ENCODE assay signal across 17 cellular contexts in the genomic region with DNA sequence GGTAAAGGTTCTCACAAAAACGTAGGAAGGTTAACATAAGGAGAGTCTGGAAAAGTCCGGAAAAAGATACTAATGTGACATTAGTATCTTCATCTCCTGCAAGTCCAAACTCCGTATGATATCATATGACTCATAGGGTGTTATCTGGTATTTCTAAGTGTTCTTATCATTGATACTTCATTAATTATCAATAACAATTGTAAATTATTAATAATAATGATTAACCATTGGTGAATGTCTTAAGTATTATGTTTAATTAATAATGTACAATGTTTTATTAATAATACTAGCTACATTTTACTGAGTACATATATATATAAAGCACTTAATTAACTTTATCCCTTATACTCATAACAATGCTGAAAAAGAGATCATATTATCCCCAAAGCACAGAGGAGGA.
DNase-seq lines count a peak whose midpoint lies in the region; TF ChIP-seq lines count a peak whose summit lies in the region.
"Had no signal": no experiment of that assay in that cellular context is flagged by ENCODE, and none has a peak within 500 bp of the region (broad histone marks: within the 10 kb centered on the region; RNA-seq: fewer than 3 reads in every experiment).

No MANE protein-coding gene starts in this region.

- H3K4me1 Mint-ChIP-seq in MCF 10A (ENCODE audit: insufficient read depth, unreplicated experiment) (no peaks in the 10 kb centered on the region), Caco-2 (ENCODE audit: low read depth, unreplicated experiment) (no peaks in the 10 kb centered on the region), Calu3 (ENCODE audit: low read depth, unreplicated experiment) (no peaks in the 10 kb centered on the region)
- H3K4me1 Mint-ChIP-seq: B cell had no signal

- no peaks in the 10 kb centered on the region for H3K9me3 Mint-ChIP-seq in MCF 10A (ENCODE audit: unreplicated experiment)
- H3K9me3 Mint-ChIP-seq in Caco-2 (ENCODE audit: unreplicated experiment), result no peaks in the 10 kb centered on the region
- H3K9me3 Mint-ChIP-seq in Calu3 (ENCODE audit: low read depth, unreplicated experiment), result no peaks in the 10 kb centered on the region
- H3K9me3 Mint-ChIP-seq: CD4-positive, alpha-beta T cell had no signal

- H3K27ac ChIP-seq in breast epithelium (no peak overlapping the region), hepatocyte (peak overlapping the region; percentile 40), smooth muscle cell (ENCODE audit: low read depth) (no peak overlapping the region), brain microvascular endothelial cell (no peak overlapping the region)
- H3K27ac ChIP-seq: 22Rv1; BLaER1 treated with 17β-estradiol and CSF1 and Interleukin-3, amounts not matched to agents 10 nM and 100 nM; C4-2B had no signal

- H3K4me3 ChIP-seq in breast epithelium (no peak overlapping the region), hepatocyte (no peak overlapping the region), smooth muscle cell (no peak overlapping the region), Caco-2 (ENCODE audit: low read depth, low read length) (no peak overlapping the region), brain microvascular endothelial cell (ENCODE audit: low read depth, low read length) (no peak overlapping the region)
- H3K4me3 ChIP-seq: A549; BLaER1 treated with 17β-estradiol and CSF1 and Interleukin-3, amounts not matched to agents 10 nM and 100 nM had no signal

- H3K36me3 Mint-ChIP-seq in MCF 10A (ENCODE audit: insufficient read depth, unreplicated experiment) (no peaks in the 10 kb centered on the region), Caco-2 (ENCODE audit: insufficient read depth, unreplicated experiment) (no peaks in the 10 kb centered on the region), Calu3 (ENCODE audit: insufficient read depth, unreplicated experiment) (no peaks in the 10 kb centered on the region)
- H3K36me3 Mint-ChIP-seq: CD8-positive, alpha-beta T cell had no signal

- BruUV-seq in MCF 10A (replicated peaks; lab: Mats Ljungman, UMichigan) (no TSS peak), Caco-2 (replicated peaks; lab: Mats Ljungman, UMichigan) (no TSS peak), Calu3 (replicated peaks; lab: Mats Ljungman, UMichigan) (no TSS peak)

- POLR2A ChIA-PET in MCF 10A (lab: Yijun Ruan, JAX) (no interaction called here), Caco-2 (lab: Charles Lee) (no interaction called here)

- H4K20me1 ChIP-seq in hepatocyte (ENCODE audit: insufficient read depth, poor library complexity, severe bottlenecking) (no peaks in the 10 kb centered on the region), smooth muscle cell (ENCODE audit: low read depth) (no peaks in the 10 kb centered on the region)
- H4K20me1 ChIP-seq: BLaER1 treated with 17β-estradiol and CSF1 and Interleukin-3, amounts not matched to agents 10 nM and 100 nM had no signal

- CTCF ChIA-PET in MCF 10A (lab: Yijun Ruan, JAX) (no interaction called here), Caco-2 (lab: Charles Lee) (no interaction called here), Calu3 (lab: Charles Lee) (no interaction called here)

- TF ChIP-seq POLR2A in breast epithelium (IDR thresholded peaks at IDR 0.05), result no peak

- H3K4me2 ChIP-seq in hepatocyte (peak overlapping the region; percentile 58), smooth muscle cell (no peak overlapping the region)
- H3K4me2 ChIP-seq: BLaER1 treated with 17β-estradiol and CSF1 and Interleukin-3, amounts not matched to agents 10 nM and 100 nM had no signal

- no peaks in the 10 kb centered on the region for H3K4me1 ChIP-seq in breast epithelium
- peaks cover 9% of the 10 kb centered on the region for H3K4me1 ChIP-seq in hepatocyte (ENCODE audit: insufficient read depth)
- peaks cover 6% of the 10 kb centered on the region for H3K4me1 ChIP-seq in smooth muscle cell (ENCODE audit: low read depth)
- H3K4me1 ChIP-seq in Caco-2, result peaks cover 18% of the 10 kb centered on the region
- H3K4me1 ChIP-seq: BLaER1 treated with 17β-estradiol and CSF1 and Interleukin-3, amounts not matched to agents 10 nM and 100 nM had no signal

- no peaks in the 10 kb centered on the region for H3K79me2 ChIP-seq in hepatocyte
- no peaks in the 10 kb centered on the region for H3K79me2 ChIP-seq in smooth muscle cell (ENCODE audit: low read depth)

- intact Hi-C loops in MCF 10A (cut with micrococcal nuclease), result no loop called here
- intact Hi-C loops in breast epithelium (cut with DNase I; ENCODE audit: low total_unique reads), result no loop called here
- intact Hi-C loops in Caco-2 (cut with micrococcal nuclease; ENCODE audit: unreplicated experiment), result loop anchor here (10.0 kb wide), 1 partner anchor 130 kb away; no protein-coding TSS in a partner anchor
- intact Hi-C loops in Calu3 (cut with micrococcal nuclease; ENCODE audit: unreplicated experiment), result no loop called here

- H3K27me3 Mint-ChIP-seq in MCF 10A (ENCODE audit: insufficient read depth, unreplicated experiment) (no peaks in the 10 kb centered on the region), Caco-2 (ENCODE audit: insufficient read depth, unreplicated experiment) (no peaks in the 10 kb centered on the region), Calu3 (ENCODE audit: unreplicated experiment) (no peaks in the 10 kb centered on the region)
- H3K27me3 Mint-ChIP-seq: B cell; CD4-positive, alpha-beta T cell had no signal

- no peak overlapping the region for H2AFZ ChIP-seq in hepatocyte
- peak overlapping the region; percentile 89 for H2AFZ ChIP-seq in smooth muscle cell (ENCODE audit: low read depth)

- H3K4me3 Mint-ChIP-seq in MCF 10A (ENCODE audit: unreplicated experiment), result no peak overlapping the region
- H3K4me3 Mint-ChIP-seq in Caco-2 (ENCODE audit: unreplicated experiment), result no peak overlapping the region
- no peak overlapping the region for H3K4me3 Mint-ChIP-seq in Calu3 (ENCODE audit: low read depth, unreplicated experiment)
- H3K4me3 Mint-ChIP-seq: B cell; CD4-positive, alpha-beta T cell; CD8-positive, alpha-beta T cell had no signal

- no peaks in the 10 kb centered on the region for H3F3A ChIP-seq in smooth muscle cell (ENCODE audit: low read depth)

- no peak for DNase-seq in MCF 10A (ENCODE audit: unreplicated experiment)
- DNase-seq in breast epithelium (ENCODE audit: low spot score in 2 of 2), result no peak
- no peak for DNase-seq in hepatocyte (ENCODE audit: low spot score)
- no peak for DNase-seq in smooth muscle cell (lab: John Stamatoyannopoulos, UW; ENCODE audit: unreplicated experiment)
- no peak for DNase-seq in Caco-2
- no peak for DNase-seq in brain microvascular endothelial cell
- DNase-seq in Calu3, result no peak
- DNase-seq: AML-193; CD4-positive, alpha-beta T cell; CD8-positive, alpha-beta T cell; DMS79 treated with DMSO at 0.1 percent for 48 hours; GF-D8 had no signal

- no peaks in the 10 kb centered on the region for H3K27me3 ChIP-seq in breast epithelium
- no peaks in the 10 kb centered on the region for H3K27me3 ChIP-seq in hepatocyte
- no peaks in the 10 kb centered on the region for H3K27me3 ChIP-seq in smooth muscle cell (ENCODE audit: low read depth)
- H3K27me3 ChIP-seq in Caco-2 (replicated peaks; ENCODE audit: control insufficient read depth, insufficient read depth, low read length), result no peaks in the 10 kb centered on the region
- H3K27me3 ChIP-seq in brain microvascular endothelial cell (replicated peaks), result no peaks in the 10 kb centered on the region
- H3K27me3 ChIP-seq: BLaER1 treated with 17β-estradiol and CSF1 and Interleukin-3, amounts not matched to agents 10 nM and 100 nM had no signal

- H3K36me3 ChIP-seq in breast epithelium, result no peaks in the 10 kb centered on the region
- H3K36me3 ChIP-seq in hepatocyte (replicated peaks; ENCODE audit: insufficient read depth, low read depth), result no peaks in the 10 kb centered on the region
- no peaks in the 10 kb centered on the region for H3K36me3 ChIP-seq in smooth muscle cell (ENCODE audit: low read depth)
- no peaks in the 10 kb centered on the region for H3K36me3 ChIP-seq in Caco-2 (ENCODE audit: control insufficient read depth, insufficient read depth, low read length)
- H3K36me3 ChIP-seq in brain microvascular endothelial cell (replicated peaks), result no peaks in the 10 kb centered on the region
- H3K36me3 ChIP-seq: BLaER1 treated with 17β-estradiol and CSF1 and Interleukin-3, amounts not matched to agents 10 nM and 100 nM had no signal

- H3K9me3 ChIP-seq in breast epithelium, result no peaks in the 10 kb centered on the region
- no peaks in the 10 kb centered on the region for H3K9me3 ChIP-seq in hepatocyte (ENCODE audit: low read depth)
- H3K9me3 ChIP-seq in smooth muscle cell (replicated peaks; ENCODE audit: low read depth), result no peaks in the 10 kb centered on the region
- H3K9me3 ChIP-seq in Caco-2, result no peaks in the 10 kb centered on the region
- H3K9me3 ChIP-seq: A549; BLaER1 treated with 17β-estradiol and CSF1 and Interleukin-3, amounts not matched to agents 10 nM and 100 nM had no signal

- H3K9me2 ChIP-seq in hepatocyte (replicated peaks; ENCODE audit: insufficient read depth), result no peaks in the 10 kb centered on the region

- H3K9ac ChIP-seq in smooth muscle cell (ENCODE audit: low read depth), result no peak overlapping the region
- H3K9ac ChIP-seq: BLaER1 treated with 17β-estradiol and CSF1 and Interleukin-3, amounts not matched to agents 10 nM and 100 nM had no signal

- peak overlapping the region; percentile 4 for H3K27ac Mint-ChIP-seq in MCF 10A (ENCODE audit: low read depth, unreplicated experiment)
- no peak overlapping the region for H3K27ac Mint-ChIP-seq in Caco-2 (ENCODE audit: unreplicated experiment)
- no peak overlapping the region for H3K27ac Mint-ChIP-seq in Calu3 (ENCODE audit: unreplicated experiment)
- H3K27ac Mint-ChIP-seq: B cell; CD4-positive, alpha-beta T cell; CD8-positive, alpha-beta T cell had no signal

- TF ChIP-seq CTCF in MCF 10A (IDR thresholded peaks at IDR 0.05; ENCODE audit: unreplicated experiment) (no peak), breast epithelium (IDR thresholded peaks at IDR 0.05) (no peak), hepatocyte (IDR thresholded peaks at IDR 0.05; ENCODE audit: poor library complexity) (no peak), smooth muscle cell (IDR thresholded peaks at IDR 0.05; ENCODE audit: borderline replicate concordance, insufficient read depth, poor library complexity, severe bottlenecking) (no peak), Caco-2 (IDR thresholded peaks at IDR 0.05; ENCODE audit: insufficient read depth in 1 of 2, low read depth in 1 of 2, low read length in 1 of 2, severe bottlenecking in 1 of 2, unreplicated experiment in 1 of 2) (no peak), brain microvascular endothelial cell (IDR thresholded peaks at IDR 0.05; ENCODE audit: low read depth, low read length, missing control alignments) (no peak), Calu3 (IDR thresholded peaks at IDR 0.05; ENCODE audit: unreplicated experiment) (no peak)

- in situ Hi-C loops in brain microvascular endothelial cell (cut with HindIII; ENCODE audit: low pct_ligation_motif_present, low sequenced_read_pairs), result no loop called here

- WGBS in hepatocyte (ENCODE audit: low lambda C conversion rate, missing lambda C conversion rate), result 78% methylated on average over 3 of the region's 3 CpGs
- 90% methylated on average over 3 of the region's 3 CpGs for WGBS in smooth muscle cell (ENCODE audit: low lambda C conversion rate)
